8 cellular contexts compared by ENCODE assay signal in genomic region chr7:23473848-23474097, GRCh38. TPM values are rescaled to one million over a fixed set of nuclear protein-coding genes. Genes with fewer than 3 reads are reported as not detected.
DNase-seq lines count a peak whose midpoint lies in the region; TF ChIP-seq lines count a peak whose summit lies in the region.

No MANE protein-coding gene starts in this region.

- H3K27ac Mint-ChIP-seq in CD14-positive monocyte: no peak overlapping the region

- H3K27me3 ChIP-seq in HAP-1 (ENCODE audit: low read depth): no peaks in the 10 kb centered on the region
- peaks cover 40% of the 10 kb centered on the region for H3K27me3 ChIP-seq in SJSA1 (replicated peaks)
- H3K27me3 ChIP-seq in iPS-15b (ENCODE audit: control insufficient read depth, insufficient read depth, low read length): no peaks in the 10 kb centered on the region

- in situ Hi-C loops in HAP-1 (cut with MboI; ENCODE audit: low sequenced_read_pairs): no loop called here

- DNase-seq in CD14-positive monocyte (ENCODE audit: low spot score) (no peak), HAP-1 (ENCODE audit: low spot score in 2 of 2) (peak in 1 of 2 experiments; percentile 61), SJSA1 (ENCODE audit: low read depth in 1 of 2, low spot score in 2 of 2) (peak in 1 of 2 experiments; percentile 59), dermis blood vessel endothelial cell (no peak), T1000 (lab: John Stamatoyannopoulos, UW) (no peak), hepatic stellate cell (ENCODE audit: low spot score) (no peak)
- no peak for DNase-seq in effector CD8-positive, alpha-beta T cell (lab: John Stamatoyannopoulos, UW)

- peaks cover 4 to 20% of the 10 kb centered on the region in 2 donors for H3K36me3 Mint-ChIP-seq in CD14-positive monocyte

- H3K9ac ChIP-seq in iPS-15b (ENCODE audit: low read depth, low read length): peak overlapping the region; percentile 82

- TF ChIP-seq CTCF in CD14-positive monocyte (IDR thresholded peaks at IDR 0.05): no peak

- peak overlapping the region; percentile 55 for H3K27ac ChIP-seq in SJSA1

- H3K36me3 ChIP-seq in HAP-1 (replicated peaks) (no peaks in the 10 kb centered on the region), SJSA1 (peaks cover 10% of the 10 kb centered on the region), iPS-15b (ENCODE audit: control insufficient read depth, insufficient read depth, low read length) (no peaks in the 10 kb centered on the region)

- peaks cover 38% of the 10 kb centered on the region for H3K4me1 Mint-ChIP-seq in CD14-positive monocyte

- H3K9me3 ChIP-seq in HAP-1 (no peaks in the 10 kb centered on the region), SJSA1 (replicated peaks) (peaks cover 3% of the 10 kb centered on the region; the same call in 1 of the 2 replicates), iPS-15b (ENCODE audit: control insufficient read depth, insufficient read depth, low read length) (no peaks in the 10 kb centered on the region)

- peak overlapping the region; percentile 72 for H3K4me3 ChIP-seq in HAP-1
- H3K4me3 ChIP-seq in SJSA1: peak overlapping the region; percentile 56
- peak overlapping the region; percentile 71 for H3K4me3 ChIP-seq in iPS-15b (ENCODE audit: low read depth, low read length)

- H3K4me1 ChIP-seq in HAP-1 (peaks cover 22% of the 10 kb centered on the region), SJSA1 (replicated peaks) (peaks cover 33% of the 10 kb centered on the region), iPS-15b (ENCODE audit: control insufficient read depth, insufficient read depth, low read length) (peaks cover 3% of the 10 kb centered on the region)

- peak overlapping the region; percentile 78 to 90 for H3K4me3 Mint-ChIP-seq in CD14-positive monocyte

- H3K9me3 Mint-ChIP-seq in CD14-positive monocyte: peaks cover 0 to 38% (median 27%) of the 10 kb centered on the region in 7 donors

- H3K27me3 Mint-ChIP-seq in CD14-positive monocyte (ENCODE audit: low read depth in 3 of 3): peaks cover 72 to 85% (median 76%) of the 10 kb centered on the region in 3 donors

- intact Hi-C loops in CD14-positive monocyte (cut with micrococcal nuclease): loop anchor here in 1 of 2 donors (5.0 to 10.0 kb wide), 2 partner anchors 61 to 291 kb away; partner anchors contain the start of genes NUP42 and TRA2A

RNA-seq across cellular contexts. Expression of gene IGF2BP3, which starts 3.5 kb away (rescaled TPM):
- polyA plus RNA-seq in CD14-positive monocyte: 1 to 10 TPM; 3.2 to 5.3 TPM
- 189 and 220 TPM in 2 replicates for total RNA-seq in SJSA1 (2014; rRNA removed; shearing (Covaris generic))
- 13.4 and 41.5 TPM in 2 replicates for total RNA-seq in dermis blood vessel endothelial cell

RNA-seq across cellular contexts. Expression of gene TRA2A, which starts 58.0 kb away (rescaled TPM):
- polyA plus RNA-seq in CD14-positive monocyte: 10 to 100 TPM; 31.2 to 46.6 TPM
- total RNA-seq in SJSA1 (2014; rRNA removed; shearing (Covaris generic)): 21.1 and 29.0 TPM in 2 replicates
- total RNA-seq in dermis blood vessel endothelial cell: 33.7 and 34.9 TPM in 2 replicates
